Comparison of ENCODE assay signal across 24 cellular contexts in genomic region chr1:239164451-239165180, GRCh38.
DNase-seq lines count a peak whose midpoint lies in the region; ATAC-seq, FAIRE-seq and TF ChIP-seq lines count a peak whose summit lies in the region.
"Had no signal": no experiment of that assay in that cellular context is flagged by ENCODE, and none has a peak within 500 bp of the region (broad histone marks: within the 10 kb centered on the region; RNA-seq: fewer than 3 reads in every experiment).

No MANE protein-coding gene starts in this region.

- no peak for ATAC-seq in GM18519 (IDR thresholded peaks at IDR 0.05; ENCODE audit: low FRiP score, unreplicated experiment)
- ATAC-seq: T-cell had no signal

- no peak for FAIRE-seq in urothelium cell line (lab: Jason Lieb, UNC)

- no peak overlapping the region for H3K4me3 ChIP-seq in epithelial cell of esophagus (ENCODE audit: low read length)
- H3K4me3 ChIP-seq: HAP-1, Peyer's patch had no signal

- DNase-seq in HT1080 (ENCODE audit: low read depth) (peak; percentile 58), RKO (ENCODE audit: low spot score) (peak; percentile 2), epithelial cell of esophagus (ENCODE audit: low read depth) (peak; percentile 86), urothelium cell line (ENCODE audit: low spot score) (peak; percentile 15)
- DNase-seq in stimulated activated CD4-positive, alpha-beta T cell treated with anti-CD3 and anti-CD28 coated beads, Interleukin-12 subunit alpha, Interleukin-12 subunit beta, amount 100 ng/mL, for 4 hours, result no peak
- DNase-seq in activated effector memory CD4-positive, alpha-beta T cell treated with Interleukin-2 at 50 U/mL for 16 hours, result no peak
- DNase-seq: CD8-positive, alpha-beta memory T cell; DND-41; GOT3; HFFc6; IMR-90; KG1; NCI-H1048; NCI-H1417; NCI-H1694; NCI-H2029 treated with DMSO at 0.1 percent for 48 hours; NCI-H2227 treated with DMSO at 0.1 percent for 48 hours; NCI-H510A; NCI-H69; Peyer's patch; SHP77; T-cell had no signal

- no peak for TF ChIP-seq CTCF in epithelial cell of esophagus (IDR thresholded peaks at IDR 0.05; ENCODE audit: insufficient read depth, low read depth, low read length, missing control alignments)

Comparison
In these comparisons a context has a peak if more than half of its experiments do, and no peak if none do; other contexts are left out.
1. DNase-seq: peak in HT1080 (single experiment), RKO (single experiment), epithelial cell of esophagus (single experiment) and urothelium cell line (single experiment); none in stimulated activated CD4-positive, alpha-beta T cell treated with anti-CD3 and anti-CD28 coated beads, Interleukin-12 subunit alpha, Interleukin-12 subunit beta, amount 100 ng/mL, for 4 hours (single experiment) and activated effector memory CD4-positive, alpha-beta T cell treated with Interleukin-2 at 50 U/mL for 16 hours (single experiment).